1 cellular context compared by ENCODE assay signal in genomic region chr10:125719173-125720001, GRCh38.
A peak's percentile ranks its signal among the peaks of the same experiment; 100 is the strongest.
TF ChIP-seq lines count a peak whose summit lies in the region.

Gene EDRF1 (plus strand): TSS chr10:125719709. CDS start chr10:125719808, 99 bp downstream.

TF ChIP-seq in K562, 482 proteins besides CTCF, POLR2A, EP300 and RAD21 (continued from another document and continues in another):
- TF ChIP-seq ZBTB11 (CRISPR knock-in tag; IDR thresholded peaks at IDR 0.05) = peak in 1 of 3 experiments; percentile 62; a peak in 3 of 6 replicates
- no peak for TF ChIP-seq ETS2 (tag; IDR thresholded peaks at IDR 0.05; ENCODE audit: borderline replicate concordance, poor library complexity, severe bottlenecking)
- TF ChIP-seq POLR2H (tag; IDR thresholded peaks at IDR 0.05; ENCODE audit: low read depth) = peak; percentile 48
- TF ChIP-seq MAX (CRISPR knock-in tag; IDR thresholded peaks at IDR 0.05) = peak; percentile 36; the same call in 1 of the 2 replicates
- TF ChIP-seq MGA (IDR thresholded peaks at IDR 0.05) = peak; percentile 89
- TF ChIP-seq PHF20 (IDR thresholded peaks at IDR 0.05; ENCODE audit: partially characterized antibody) = peak; percentile 95
- TF ChIP-seq THAP7 (CRISPR knock-in tag; IDR thresholded peaks at IDR 0.05) = 0 out of 2 replicates have a peak, but pooled peaks have one; percentile 42
- no peak for TF ChIP-seq ZFP1 (CRISPR knock-in tag; IDR thresholded peaks at IDR 0.05)
- no peak for TF ChIP-seq KLF10 (CRISPR knock-in tag; IDR thresholded peaks at IDR 0.05)
- peak in 1 of 2 experiments; percentile 67; a peak in 2 of 4 replicates for TF ChIP-seq HDAC1 (IDR thresholded peaks at IDR 0.05)
- peak; percentile 2; the same call in 1 of the 2 replicates for TF ChIP-seq JUND (IDR thresholded peaks at IDR 0.05; ENCODE audit: borderline replicate concordance, low read depth, low read length)
- TF ChIP-seq JUND (tag; IDR thresholded peaks at IDR 0.05; ENCODE audit: borderline replicate concordance, low read depth, low read length) = no peak; the same call in 2 of the 3 replicates
- no peak for TF ChIP-seq ZNF121 (CRISPR knock-in tag; conservative IDR thresholded peaks at IDR 0.05)
- peak; percentile 81 for TF ChIP-seq CREB3L1 (IDR thresholded peaks at IDR 0.05; ENCODE audit: borderline replicate concordance, low read depth)
- no peak for TF ChIP-seq ASH1L (IDR thresholded peaks at IDR 0.05; ENCODE audit: borderline replicate concordance, low read depth, partially characterized antibody)
- TF ChIP-seq ZEB2 (IDR thresholded peaks at IDR 0.05) = peak; percentile 65; the same call in 1 of the 2 replicates
- peak; percentile 26; the same call in 1 of the 2 replicates for TF ChIP-seq E2F3 (CRISPR knock-in tag; IDR thresholded peaks at IDR 0.05)
- TF ChIP-seq RB1 (IDR thresholded peaks at IDR 0.05; ENCODE audit: low read depth) = peak; percentile 7
- no peak for TF ChIP-seq ATF3 (IDR thresholded peaks at IDR 0.05)
- no peak for TF ChIP-seq ATF3 (CRISPR knock-in tag; conservative IDR thresholded peaks at IDR 0.05)
- peak; percentile 70 to 75; a peak in 2 of 4 replicates for TF ChIP-seq SIN3A (IDR thresholded peaks at IDR 0.05; ENCODE audit: borderline replicate concordance in 2 of 2, control insufficient read depth in 1 of 2, low read depth in 2 of 2, low read length in 2 of 2)
- TF ChIP-seq ZHX1 (conservative IDR thresholded peaks at IDR 0.05; ENCODE audit: low read length) = no peak
- no peak for TF ChIP-seq ZBTB5 (IDR thresholded peaks at IDR 0.05)
- TF ChIP-seq ATF1 (CRISPR knock-in tag; IDR thresholded peaks at IDR 0.05) = no peak
- peak; percentile 76 for TF ChIP-seq ATF1 (tag; IDR thresholded peaks at IDR 0.05)
- TF ChIP-seq KDM5B (IDR thresholded peaks at IDR 0.05; ENCODE audit: insufficient replicate concordance, low read depth, low read length) = peak; percentile 95
- peak; percentile 86 for TF ChIP-seq SUPT5H (IDR thresholded peaks at IDR 0.05)
- TF ChIP-seq NFIC (IDR thresholded peaks at IDR 0.05) = 0 out of 2 replicates have a peak, but pooled peaks have one; percentile 4
